ENCODE assay signal across 8 cellular contexts in genomic region chr6:42790549-42791181, GRCh38. TPM values are rescaled to one million over a fixed set of nuclear protein-coding genes. Genes with fewer than 3 reads are reported as not detected.
A peak's percentile ranks its signal among the peaks of the same experiment; 100 is the strongest.
DNase-seq lines count a peak whose midpoint lies in the region; ATAC-seq and TF ChIP-seq lines count a peak whose summit lies in the region.

No MANE protein-coding gene starts in this region.

- H3K36me3 Mint-ChIP-seq in CD8-positive, alpha-beta T cell = peaks cover 19% of the 10 kb centered on the region
- H3K36me3 Mint-ChIP-seq in osteocyte (ENCODE audit: unreplicated experiment) = peaks cover 2% of the 10 kb centered on the region

- no peaks in the 10 kb centered on the region for H3K36me3 ChIP-seq in CD8-positive, alpha-beta T cell (ENCODE audit: insufficient read depth, low read length)
- peaks cover 4% of the 10 kb centered on the region for H3K36me3 ChIP-seq in NT2/D1 (ENCODE audit: insufficient read depth, insufficient read length, low read length)

- DNase-seq in CD8-positive, alpha-beta T cell = no peak
- peak; percentile 8 for DNase-seq in NT2/D1 (ENCODE audit: low read depth, low spot score)
- no peak for DNase-seq in epithelial cell of prostate (ENCODE audit: low read depth, low spot score)
- no peak for DNase-seq in osteocyte (ENCODE audit: extremely low spot score, unreplicated experiment)
- DNase-seq in pons (ENCODE audit: low spot score) = no peak
- DNase-seq in AML-193 (lab: John Stamatoyannopoulos, UW) = no peak
- DNase-seq in NCI-H1048 (lab: John Stamatoyannopoulos, UW) = no peak

- no peaks in the 10 kb centered on the region for H3K27me3 Mint-ChIP-seq in CD8-positive, alpha-beta T cell (ENCODE audit: low read depth)
- H3K27me3 Mint-ChIP-seq in osteocyte (ENCODE audit: unreplicated experiment) = no peaks in the 10 kb centered on the region

- H3K27ac Mint-ChIP-seq in CD8-positive, alpha-beta T cell = peak overlapping the region; percentile 83
- peak overlapping the region; percentile 8 for H3K27ac Mint-ChIP-seq in osteocyte (ENCODE audit: unreplicated experiment)

- no peaks in the 10 kb centered on the region for H3K9me3 Mint-ChIP-seq in CD8-positive, alpha-beta T cell
- H3K9me3 Mint-ChIP-seq in osteocyte (ENCODE audit: unreplicated experiment) = no peaks in the 10 kb centered on the region

- no peak for ATAC-seq in CD8-positive, alpha-beta T cell
- no peak for ATAC-seq in HG02884 (IDR thresholded peaks at IDR 0.05; ENCODE audit: unreplicated experiment)

- no peak overlapping the region for H3K9ac ChIP-seq in NT2/D1 (ENCODE audit: insufficient read length, low read depth)

- no peak for TF ChIP-seq CTCF in CD8-positive, alpha-beta T cell (IDR thresholded peaks at IDR 0.05)
- no peak for TF ChIP-seq CTCF in osteocyte (IDR thresholded peaks at IDR 0.05)

- H3K9me3 ChIP-seq in CD8-positive, alpha-beta T cell (ENCODE audit: low read length) = no peaks in the 10 kb centered on the region
- no peaks in the 10 kb centered on the region for H3K9me3 ChIP-seq in NT2/D1 (ENCODE audit: insufficient read depth, low read length)

- no peak overlapping the region for H3K4me3 ChIP-seq in CD8-positive, alpha-beta T cell (ENCODE audit: low read depth, low read length)
- H3K4me3 ChIP-seq in NT2/D1 (ENCODE audit: insufficient read length, low read depth) = no peak overlapping the region

- POLR2A ChIA-PET in CD8-positive, alpha-beta T cell (lab: Charles Lee) = interaction anchor here (0.6 to 14.2 kb wide), 5 partner anchors 9 to 139 kb away, joined by 3 to 372 read pairs (median 4); partner anchors contain the start of gene TBCC

- intact Hi-C loops in CD8-positive, alpha-beta T cell (cut with DNase I, micrococcal nuclease) = loop anchor here in 1 of 2 experiments (2.0 kb wide), 1 partner anchor 28 kb away; no protein-coding TSS in a partner anchor

- no peaks in the 10 kb centered on the region for H3K27me3 ChIP-seq in CD8-positive, alpha-beta T cell (ENCODE audit: insufficient read depth, low read length)
- no peaks in the 10 kb centered on the region for H3K27me3 ChIP-seq in NT2/D1 (ENCODE audit: insufficient read depth, insufficient read length)

- H3K27ac ChIP-seq in CD8-positive, alpha-beta T cell (ENCODE audit: low read depth, low read length) = peak overlapping the region; percentile 10
- peak overlapping the region; percentile 43 for H3K27ac ChIP-seq in epithelial cell of prostate

- H3K4me1 Mint-ChIP-seq in CD8-positive, alpha-beta T cell (ENCODE audit: low read depth) = peaks cover 39% of the 10 kb centered on the region
- peaks cover 22% of the 10 kb centered on the region for H3K4me1 Mint-ChIP-seq in osteocyte (ENCODE audit: unreplicated experiment)

- peaks cover 54% of the 10 kb centered on the region for H3K4me1 ChIP-seq in CD8-positive, alpha-beta T cell (ENCODE audit: insufficient read depth, low read length)
- peaks cover 3% of the 10 kb centered on the region for H3K4me1 ChIP-seq in NT2/D1 (ENCODE audit: insufficient read depth, insufficient read length)

- CTCF ChIA-PET in CD8-positive, alpha-beta T cell (lab: Charles Lee) = interaction anchor here (1.0 to 1.3 kb wide), 4 partner anchors 22 to 129 kb away, joined by 3 to 4 read pairs (median 3); no protein-coding TSS in a partner anchor

- peak overlapping the region; percentile 4 for H3K4me3 Mint-ChIP-seq in CD8-positive, alpha-beta T cell
- no peak overlapping the region for H3K4me3 Mint-ChIP-seq in osteocyte (ENCODE audit: unreplicated experiment)

RNA-seq across cellular contexts. Expression of gene BICRAL, which starts 8.8 kb away (rescaled TPM):
- total RNA-seq in CD8-positive, alpha-beta T cell = 10 to 100 TPM; 14.4 to 14.8 TPM
- 12.0 and 12.7 TPM in 2 replicates for total RNA-seq in osteocyte

RNA-seq across cellular contexts. Expression of gene TBCC, which starts 44.8 kb away (rescaled TPM):
- total RNA-seq in CD8-positive, alpha-beta T cell = 10 to 100 TPM; 70.5 to 74.1 TPM
- total RNA-seq in osteocyte = 23.4 and 23.8 TPM in 2 replicates
